ENCODE assay signal across 26 cellular contexts in genomic region chr10:76172020-76172419, GRCh38.
"Had no signal": no experiment of that assay in that cellular context is flagged by ENCODE, and none has a peak within 500 bp of the region (broad histone marks: within the 10 kb centered on the region; RNA-seq: fewer than 3 reads in every experiment).

No MANE protein-coding gene starts in this region.

- H3K27ac ChIP-seq: body of pancreas, cardiac muscle cell, esophagus squamous epithelium, gastrocnemius medialis, left lung, prostate gland, right atrium auricular region, upper lobe of left lung, VCaP had no signal

- H3K4me1 ChIP-seq: body of pancreas, esophagus squamous epithelium, gastrocnemius medialis, left lung, prostate gland, right atrium auricular region, upper lobe of left lung had no signal

- H3K27me3 ChIP-seq: body of pancreas, cardiac muscle cell, esophagus squamous epithelium, gastrocnemius medialis, left lung, right atrium auricular region, upper lobe of left lung had no signal

- H3K4me3 ChIP-seq: body of pancreas, cardiac muscle cell, esophagus squamous epithelium, gastrocnemius medialis, left lung, lung, prostate gland, right atrium auricular region, upper lobe of left lung had no signal

- ATAC-seq: activated CD4-positive, CD25-positive, alpha-beta regulatory T cell treated with anti-CD3 and anti-CD28 coated beads, Interleukin-2, amount 50 U/mL, for 24 hours; activated CD8-positive, alpha-beta memory T cell treated with anti-CD3 and anti-CD28 coated beads, Interleukin-2, amount 10 ng/mL, durations not matched to agents 7 days and 5 days; activated CD8-positive, alpha-beta T cell treated with anti-CD3 and anti-CD28 coated beads for 36 hours; body of pancreas; gastrocnemius medialis; left lung; naive thymus-derived CD8-positive, alpha-beta T cell; stimulated activated naive CD8-positive, alpha-beta T cell treated with anti-CD3 and anti-CD28 coated beads, Interleukin-15, Interleukin-2, amounts not matched to agents 100 U/mL and 50 U/mL, for 24 hours had no signal

- H3K36me3 ChIP-seq: cardiac muscle cell, esophagus squamous epithelium, gastrocnemius medialis, left lung, prostate gland, right atrium auricular region, upper lobe of left lung had no signal

- H3K9me3 ChIP-seq: body of pancreas, esophagus squamous epithelium, gastrocnemius medialis, left lung, prostate gland, right atrium auricular region, upper lobe of left lung had no signal

- DNase-seq: activated CD4-positive, alpha-beta T cell treated with anti-CD3 and anti-CD28 coated beads, Interleukin-2, amount 10 ng/mL, durations not matched to agents 24 days and 14 days; activated CD8-positive, alpha-beta memory T cell treated with anti-CD3 and anti-CD28 coated beads, Interleukin-2, amount 10 ng/mL, durations not matched to agents 7 days and 5 days; activated CD8-positive, alpha-beta T cell treated with anti-CD3 and anti-CD28 coated beads for 36 hours; activated effector memory CD4-positive, alpha-beta T cell treated with anti-CD3 and anti-CD28 coated beads, Interleukin-2, amount 50 U/mL, for 16 hours; activated naive CD4-positive, alpha-beta T cell treated with anti-CD3 and anti-CD28 coated beads, Interleukin-2, amount 10 ng/mL, durations not matched to agents 7 days and 5 days; activated T-cell treated with anti-CD3 and anti-CD28 coated beads for 4 hours; anterior cingulate cortex; body of pancreas; cortex of kidney; endodermal cell; esophagus squamous epithelium; gastrocnemius medialis; hippocampal formation; kidney glomerular epithelial cell; left lung; naive thymus-derived CD8-positive, alpha-beta T cell; stimulated activated CD4-positive, alpha-beta T cell treated with anti-CD3 and anti-CD28 coated beads, Interleukin-12 subunit alpha, Interleukin-12 subunit beta, amount 100 ng/mL, for 4 hours; stimulated activated CD4-positive, alpha-beta T cell treated with anti-CD3 and anti-CD28 coated beads, Interleukin-4, amount 100 ng/mL, for 4 hours; stimulated activated naive CD8-positive, alpha-beta T cell treated with anti-CD3 and anti-CD28 coated beads, Interleukin-15, Interleukin-2, amounts not matched to agents 100 U/mL and 50 U/mL, for 24 hours; upper lobe of left lung had no signal
